8 cellular contexts compared by ENCODE assay signal in genomic region chr16:1826691-1827573, GRCh38. TPM values are rescaled to one million over a fixed set of nuclear protein-coding genes. Genes with fewer than 3 reads are reported as not detected.
DNase-seq lines count a peak whose midpoint lies in the region; ATAC-seq and TF ChIP-seq lines count a peak whose summit lies in the region.

Gene FAHD1 (plus strand): TSS chr16:1827206. CDS start chr16:1827239, 33 bp downstream.
Gene HAGH (minus strand): TSS chr16:1826825. CDS start chr16:1826787, 38 bp downstream.

- peak within 1 kb of the TSS; percentile 93 to 99 for H3K4me3 ChIP-seq in muscle layer of colon (ENCODE audit: low read depth in 1 of 2, low read length in 2 of 2)

- H3K4me1 Mint-ChIP-seq in activated T-cell treated with anti-CD3 and anti-CD28 coated beads, Interleukin-2, amount 50 U/mL, for 24 hours (ENCODE audit: low read depth) = peaks cover 53% of the 10 kb centered on the region

- peaks cover 25% of the 10 kb centered on the region for H3K36me3 ChIP-seq in muscle layer of colon (ENCODE audit: insufficient read depth, low read length)

- DNase-seq in DMS53 treated with DMSO at 0.1 percent for 48 hours (lab: John Stamatoyannopoulos, UW; ENCODE audit: unreplicated experiment) (peak; percentile 85), KG1 (lab: John Stamatoyannopoulos, UW) (peak; percentile 94), erythroblast (lab: John Stamatoyannopoulos, UW) (peak; percentile 97 to 98)
- DNase-seq in activated T-cell treated with anti-CD3 and anti-CD28 coated beads, Interleukin-2, amount 50 U/mL, for 24 hours = peak; percentile 95
- DNase-seq in stimulated activated CD8-positive, alpha-beta memory T cell treated with anti-CD3 and anti-CD28 coated beads, Interleukin-7, amount 100 ng/mL, for 1 hour (ENCODE audit: low read depth in 2 of 2) = peak; percentile 80 to 82

- H3K9ac ChIP-seq in muscle layer of colon (ENCODE audit: low read length) = peak within 1 kb of the TSS; percentile 44

- no peaks in the 10 kb centered on the region for H3K27me3 ChIP-seq in muscle layer of colon (ENCODE audit: control insufficient read depth in 1 of 2, insufficient read depth in 2 of 2, low read length in 2 of 2)

- peak; percentile 76 for ATAC-seq in GM21737 (IDR thresholded peaks at IDR 0.05; ENCODE audit: unreplicated experiment)

- H3K27me3 Mint-ChIP-seq in activated T-cell treated with anti-CD3 and anti-CD28 coated beads, Interleukin-2, amount 50 U/mL, for 24 hours = no peaks in the 10 kb centered on the region

- H3K9me3 Mint-ChIP-seq in activated T-cell treated with anti-CD3 and anti-CD28 coated beads, Interleukin-2, amount 50 U/mL, for 24 hours = no peaks in the 10 kb centered on the region

- no peaks in the 10 kb centered on the region for H3K9me3 ChIP-seq in muscle layer of colon (ENCODE audit: low read length)

- peak within 1 kb of the TSS; percentile 84 for H3K27ac ChIP-seq in muscle layer of colon (ENCODE audit: low read depth, low read length)

- H3K4me1 ChIP-seq in muscle layer of colon (ENCODE audit: insufficient read depth, low read length) = peaks cover 42% of the 10 kb centered on the region

- H3K36me3 Mint-ChIP-seq in activated T-cell treated with anti-CD3 and anti-CD28 coated beads, Interleukin-2, amount 50 U/mL, for 24 hours (ENCODE audit: low read depth) = peaks cover 45% of the 10 kb centered on the region

- peak within 1 kb of the TSS; percentile 96 for H3K27ac Mint-ChIP-seq in activated T-cell treated with anti-CD3 and anti-CD28 coated beads, Interleukin-2, amount 50 U/mL, for 24 hours

- peak within 1 kb of the TSS; percentile 97 for H3K4me3 Mint-ChIP-seq in activated T-cell treated with anti-CD3 and anti-CD28 coated beads, Interleukin-2, amount 50 U/mL, for 24 hours

- peak; percentile 83 for TF ChIP-seq POLR2A in erythroblast (IDR thresholded peaks at IDR 0.05; ENCODE audit: low read length)

TF ChIP-seq in PFSK-1, 5 proteins besides CTCF, POLR2A, EP300 and RAD21:
- TF ChIP-seq REST (IDR thresholded peaks at IDR 0.05; ENCODE audit: insufficient read depth in 1 of 2, low read depth in 2 of 2, low read length in 2 of 2) = peak in 1 of 2 experiments; percentile 59; a peak in 1 of 4 replicates
- TF ChIP-seq POLR2AphosphoS5 (IDR thresholded peaks at IDR 0.05; ENCODE audit: low read depth, low read length) = no peak
- no peak for TF ChIP-seq TAF1 (IDR thresholded peaks at IDR 0.05; ENCODE audit: borderline replicate concordance, insufficient read depth, low read length)
- TF ChIP-seq FOXP2 (optimal IDR thresholded peaks at IDR 0.05; ENCODE audit: borderline replicate concordance, extremely low read depth, extremely low read length, insufficient read depth) = peak; percentile 45
- peak; percentile 92; the same call in 1 of the 2 replicates for TF ChIP-seq SIN3A (IDR thresholded peaks at IDR 0.05; ENCODE audit: borderline replicate concordance, insufficient read depth, low read length)

RNA-seq across cellular contexts. Expression of gene FAHD1, which starts in this region (rescaled TPM):
- 80.1 TPM for polyA plus RNA-seq in PFSK-1 (2012; ENCODE audit: insufficient read length, low read depth)

RNA-seq across cellular contexts. Expression of gene HAGH, which starts in this region (rescaled TPM):
- polyA plus RNA-seq in PFSK-1 (2012; ENCODE audit: insufficient read length, low read depth) = 136 TPM

Comparison
In these comparisons a context has a peak if more than half of its experiments do, and no peak if none do; other contexts are left out.
1. Peak in every context shown above with its lines: DNase-seq, ATAC-seq, H3K4me3 ChIP-seq and H3K27ac ChIP-seq.